ENCODE assay signal across 18 cellular contexts in the genomic region with DNA sequence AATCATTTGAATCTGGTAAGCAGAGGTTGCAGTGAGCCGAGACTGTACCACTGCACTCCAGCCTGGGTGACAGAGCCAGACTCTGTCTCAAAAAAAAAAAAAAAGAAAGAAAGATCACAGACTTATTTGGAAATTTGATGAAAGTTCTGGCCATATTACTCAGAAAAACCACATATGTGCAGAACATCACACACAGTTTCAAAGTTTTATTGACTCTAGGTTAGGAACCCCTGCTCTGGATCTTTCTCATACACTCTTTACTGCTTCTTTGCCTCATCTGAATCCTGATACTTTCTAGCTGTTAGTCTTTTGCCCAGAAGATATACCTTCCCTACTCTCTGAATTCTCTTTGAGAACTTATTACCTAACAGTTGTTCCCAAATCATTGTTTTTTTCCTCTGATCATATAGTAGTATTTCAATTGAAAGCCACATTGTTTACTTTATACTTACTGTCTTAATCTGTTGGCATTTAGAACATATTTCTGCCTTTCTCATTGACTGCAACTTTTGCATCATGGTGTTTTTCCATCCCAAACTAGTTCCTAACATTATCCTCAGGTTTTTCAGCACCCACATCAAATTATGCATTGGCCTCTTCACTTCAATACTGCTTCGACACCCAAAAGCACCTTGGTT.
DNase-seq lines count a peak whose midpoint lies in the region; ATAC-seq and TF ChIP-seq lines count a peak whose summit lies in the region.
"Had no signal": no experiment of that assay in that cellular context is flagged by ENCODE, and none has a peak within 500 bp of the region (broad histone marks: within the 10 kb centered on the region; RNA-seq: fewer than 3 reads in every experiment).

No MANE protein-coding gene starts in this region.

- TF ChIP-seq CTCF in chondrocyte (IDR thresholded peaks at IDR 0.05) = no peak
- no peak for TF ChIP-seq CTCF in GM13977 (IDR thresholded peaks at IDR 0.05; ENCODE audit: extremely low read depth, insufficient read depth, missing control alignments)

- H3K4me3 Mint-ChIP-seq in activated CD8-positive, alpha-beta memory T cell treated with anti-CD3 and anti-CD28 coated beads, Interleukin-2, amount 10 ng/mL, durations not matched to agents 7 days and 5 days = no peak overlapping the region
- H3K4me3 Mint-ChIP-seq in chondrocyte (ENCODE audit: unreplicated experiment) = no peak overlapping the region

- no peak overlapping the region for H3K27ac Mint-ChIP-seq in activated CD8-positive, alpha-beta memory T cell treated with anti-CD3 and anti-CD28 coated beads, Interleukin-2, amount 10 ng/mL, durations not matched to agents 7 days and 5 days
- peak overlapping the region; percentile 64 for H3K27ac Mint-ChIP-seq in chondrocyte (ENCODE audit: unreplicated experiment)

- DNase-seq in activated CD8-positive, alpha-beta memory T cell treated with anti-CD3 and anti-CD28 coated beads, Interleukin-2, amount 10 ng/mL, durations not matched to agents 7 days and 5 days = no peak
- no peak for DNase-seq in activated CD8-positive, alpha-beta memory T cell treated with anti-CD3 and anti-CD28 coated beads, Interleukin-2, amount 50 U/mL, for 4 hours
- DNase-seq in OCI-M1 (lab: John Stamatoyannopoulos, UW) (peak; percentile 60), chondrocyte (ENCODE audit: low spot score) (no peak), GM13977 (ENCODE audit: low spot score) (no peak)
- DNase-seq: C1 segment of cervical spinal cord, DMS153, dorsolateral prefrontal cortex, mucosa of descending colon, NCI-H1105, NCI-H524 treated with DMSO at 0.1 percent for 48 hours, SHP77 had no signal

- H3K4me1 ChIP-seq in skeletal muscle satellite cell (ENCODE audit: control insufficient read depth, insufficient read depth, low read length) = peaks cover 38% of the 10 kb centered on the region

- H3K4me1 Mint-ChIP-seq in activated CD8-positive, alpha-beta memory T cell treated with anti-CD3 and anti-CD28 coated beads, Interleukin-2, amount 10 ng/mL, durations not matched to agents 7 days and 5 days = peaks cover 10% of the 10 kb centered on the region
- peaks cover 12% of the 10 kb centered on the region for H3K4me1 Mint-ChIP-seq in chondrocyte (ENCODE audit: low read depth)

- H3K4me2 ChIP-seq in skeletal muscle satellite cell (ENCODE audit: low read length) = peak overlapping the region; percentile 2

- H3K4me3 ChIP-seq in skeletal muscle satellite cell (ENCODE audit: low read length) = no peak overlapping the region
- H3K4me3 ChIP-seq: dorsolateral prefrontal cortex, GM12878, mucosa of descending colon, thoracic aorta had no signal

- peak; percentile 67 for ATAC-seq in activated CD8-positive, alpha-beta memory T cell treated with anti-CD3 and anti-CD28 coated beads, Interleukin-2, amount 10 ng/mL, durations not matched to agents 7 days and 5 days
- ATAC-seq in esophagus mucosa (no peak), GM18858 (IDR thresholded peaks at IDR 0.05; ENCODE audit: unreplicated experiment) (no peak)
- ATAC-seq: GM12878, left lobe of liver, mucosa of descending colon had no signal

- H3K9me3 Mint-ChIP-seq in activated CD8-positive, alpha-beta memory T cell treated with anti-CD3 and anti-CD28 coated beads, Interleukin-2, amount 10 ng/mL, durations not matched to agents 7 days and 5 days (ENCODE audit: low read depth) = no peaks in the 10 kb centered on the region
- H3K9me3 Mint-ChIP-seq in chondrocyte (ENCODE audit: low read depth) = no peaks in the 10 kb centered on the region

- no peaks in the 10 kb centered on the region for H3K9me3 ChIP-seq in skeletal muscle satellite cell (replicated peaks; ENCODE audit: low read length)
- H3K9me3 ChIP-seq: mucosa of descending colon, thoracic aorta had no signal

- in situ Hi-C loops in GM13977 (cut with MboI; ENCODE audit: low pct_unique_long_range_greater_than_20kb, low sequenced_read_pairs, unreplicated experiment) = no loop called here

- peaks cover 5% of the 10 kb centered on the region for H3K36me3 ChIP-seq in skeletal muscle satellite cell (ENCODE audit: insufficient read depth, low read length)

- no peak overlapping the region for H3K9ac ChIP-seq in skeletal muscle satellite cell (ENCODE audit: low read depth, low read length)

- no peaks in the 10 kb centered on the region for H3K27me3 Mint-ChIP-seq in activated CD8-positive, alpha-beta memory T cell treated with anti-CD3 and anti-CD28 coated beads, Interleukin-2, amount 10 ng/mL, durations not matched to agents 7 days and 5 days
- H3K27me3 Mint-ChIP-seq in chondrocyte (ENCODE audit: low read depth) = no peaks in the 10 kb centered on the region

- peaks cover 28% of the 10 kb centered on the region for H3K36me3 Mint-ChIP-seq in activated CD8-positive, alpha-beta memory T cell treated with anti-CD3 and anti-CD28 coated beads, Interleukin-2, amount 10 ng/mL, durations not matched to agents 7 days and 5 days
- H3K36me3 Mint-ChIP-seq in chondrocyte (ENCODE audit: low read depth) = peaks cover 3% of the 10 kb centered on the region

- CTCF ChIA-PET in activated CD8-positive, alpha-beta memory T cell treated with anti-CD3 and anti-CD28 coated beads, Interleukin-2, amount 10 ng/mL, durations not matched to agents 7 days and 5 days (lab: Charles Lee) = no interaction called here

- H3K27me3 ChIP-seq in skeletal muscle satellite cell (ENCODE audit: control insufficient read depth, insufficient read depth, low read length) = no peaks in the 10 kb centered on the region
- H3K27me3 ChIP-seq: dorsolateral prefrontal cortex had no signal
